In the genomic region with DNA sequence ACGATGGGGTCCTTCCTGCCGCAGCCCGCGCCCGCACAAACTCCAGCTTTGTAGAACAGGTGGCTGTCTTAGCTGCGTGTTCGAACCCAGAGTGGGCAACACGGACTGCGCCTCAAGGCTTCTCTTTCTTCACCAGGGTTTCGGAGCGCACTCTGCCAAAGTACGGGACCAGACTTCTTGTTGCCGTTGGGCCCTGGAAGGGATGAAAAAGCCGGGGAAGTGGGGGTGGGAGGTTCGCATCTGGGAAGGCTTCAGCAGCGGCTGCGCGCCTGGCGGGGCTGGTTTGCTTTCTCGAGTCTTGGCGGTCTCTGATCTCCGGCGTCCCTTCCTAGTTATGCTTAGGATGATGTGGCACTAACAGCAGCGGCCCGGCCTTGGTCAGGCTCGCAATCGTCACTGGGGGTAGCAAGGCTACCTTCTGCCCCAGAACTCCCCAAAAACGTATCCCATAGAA, we compare ENCODE assay signal across 9 cellular contexts. TPM values are rescaled to one million over a fixed set of nuclear protein-coding genes. Genes with fewer than 3 reads are reported as not detected.
DNase-seq lines count a peak whose midpoint lies in the region; ATAC-seq, FAIRE-seq and TF ChIP-seq lines count a peak whose summit lies in the region.
"Had no signal": no experiment of that assay in that cellular context is flagged by ENCODE, and none has a peak within 500 bp of the region (broad histone marks: within the 10 kb centered on the region; RNA-seq: fewer than 3 reads in every experiment).

No MANE protein-coding gene starts in this region.

- DNase-seq in GM03348 (ENCODE audit: low spot score), result peak; percentile 17
- DNase-seq in Jurkat, Clone E6-1 (ENCODE audit: low read depth, low spot score), result no peak
- no peak for DNase-seq in coronary artery (ENCODE audit: low spot score)
- DNase-seq in mesendoderm, result peak; percentile 19
- DNase-seq in aorta, result peak; percentile 58 to 84
- no peak for DNase-seq in D721Med (ENCODE audit: insufficient read length, low spot score)
- DNase-seq in epidermal melanocyte (ENCODE audit: insufficient read length, low spot score), result no peak

- H4K8ac ChIP-seq in mesendoderm (ENCODE audit: low read depth, low read length), result no peak overlapping the region

- H3K27ac ChIP-seq in coronary artery, result peak overlapping the region; percentile 83 to 84
- H3K27ac ChIP-seq in mesendoderm (ENCODE audit: low read depth, low read length), result no peak overlapping the region
- H3K27ac ChIP-seq in aorta (ENCODE audit: low read depth in 1 of 2, low read length in 2 of 2), result peak overlapping the region; percentile 6 to 86

- WGBS in mesendoderm (ENCODE audit: extremely low coverage, insufficient coverage, low lambda C conversion rate), result no CpG with 5 or more reads among the region's 28 CpGs
- WGBS in aorta, 2 donors, result 0 to 1% methylated on average over 28 of the region's 28 CpGs

- H2AK5ac ChIP-seq in mesendoderm (ENCODE audit: low read length), result no peak overlapping the region

- peak overlapping the region; percentile 22 for H3K56ac ChIP-seq in mesendoderm (ENCODE audit: low read length)

- H3K4me3 ChIP-seq in Jurkat, Clone E6-1 (ENCODE audit: low read length), result peak overlapping the region; percentile 49
- peak overlapping the region; percentile 73 for H3K4me3 ChIP-seq in coronary artery
- no peak overlapping the region for H3K4me3 ChIP-seq in mesendoderm (ENCODE audit: low read length)
- peak overlapping the region; percentile 85 to 93 for H3K4me3 ChIP-seq in aorta (ENCODE audit: low read length in 2 of 2)
- H3K4me3 ChIP-seq: K562 had no signal

- H3K4me2 ChIP-seq in mesendoderm (ENCODE audit: low read length), result peak overlapping the region; percentile 92

- no peaks in the 10 kb centered on the region for H3K79me2 ChIP-seq in mesendoderm (ENCODE audit: control insufficient read depth, insufficient read depth, low read length)

- no peak overlapping the region for H4K5ac ChIP-seq in mesendoderm (ENCODE audit: low read length)

- H3K79me1 ChIP-seq in mesendoderm (ENCODE audit: low read length), result no peaks in the 10 kb centered on the region

- H3K9me3 ChIP-seq in aorta (ENCODE audit: control insufficient read depth, low read length), result no peaks in the 10 kb centered on the region

- no peak overlapping the region for H2BK15ac ChIP-seq in mesendoderm (replicated peaks; ENCODE audit: low read depth)

- H3K9ac ChIP-seq in mesendoderm (ENCODE audit: low read length), result no peak overlapping the region

- no peak for FAIRE-seq in D721Med (lab: Jason Lieb, UNC)
- FAIRE-seq: K562 had no signal

- H3K23ac ChIP-seq in mesendoderm (ENCODE audit: low read length), result no peak overlapping the region

- ATAC-seq in aorta (ENCODE audit: low FRiP score) (peak; percentile 63), HG02571 (IDR thresholded peaks at IDR 0.05; ENCODE audit: unreplicated experiment) (no peak)

- intact Hi-C loops in aorta (cut with DNase I), result loop anchor here (2.0 to 10.0 kb wide), 7 partner anchors 56 to 559 kb away; no protein-coding TSS in a partner anchor

- no peak overlapping the region for H2BK5ac ChIP-seq in mesendoderm (ENCODE audit: low read length)

- no peak overlapping the region for H3K4ac ChIP-seq in mesendoderm (ENCODE audit: low read depth, low read length)

- no peak for TF ChIP-seq CTCF in coronary artery (IDR thresholded peaks at IDR 0.05)
- no peak for TF ChIP-seq CTCF in D721Med (IDR thresholded peaks at IDR 0.05; ENCODE audit: insufficient read depth, missing control alignments)

- H3K27me3 ChIP-seq in mesendoderm (ENCODE audit: insufficient read depth, low read length, poor library complexity) (peaks cover 20% of the 10 kb centered on the region), aorta (ENCODE audit: control insufficient read depth in 1 of 2, insufficient read depth in 2 of 2, low read length in 1 of 2) (no peaks in the 10 kb centered on the region)

- H2BK120ac ChIP-seq in mesendoderm (ENCODE audit: low read depth, low read length), result no peak overlapping the region

- no peaks in the 10 kb centered on the region for H3K36me3 ChIP-seq in mesendoderm (ENCODE audit: control insufficient read depth, insufficient read depth, low read length)
- H3K36me3 ChIP-seq in aorta (ENCODE audit: control insufficient read depth in 1 of 2, insufficient read depth in 2 of 2, low read length in 1 of 2), result no peaks in the 10 kb centered on the region

- H3K4me1 ChIP-seq in mesendoderm (ENCODE audit: control insufficient read depth, low read depth, low read length) (no peaks in the 10 kb centered on the region), aorta (ENCODE audit: control insufficient read depth in 1 of 2, insufficient read depth in 2 of 2, low read length in 2 of 2) (peaks cover 0 to 5% of the 10 kb centered on the region in 2 donors)

- H3K18ac ChIP-seq in mesendoderm (ENCODE audit: low read length), result no peak overlapping the region

RNA-seq across cellular contexts. Expression of gene PARM1, which starts 0.7 kb away (rescaled TPM):
- 4.4 TPM for polyA plus RNA-seq in Jurkat, Clone E6-1 (2012; ENCODE audit: insufficient read depth, insufficient read length)
- polyA plus RNA-seq in mesendoderm (2013, experiment 1 of 2), result 2.4 TPM
- 2.7 TPM for polyA plus RNA-seq in mesendoderm (2013, experiment 2 of 2)
- 100 to 1,000 TPM in 1 of 2 donors, 10 to 100 TPM in 1; 48.5 to 202 TPM for total RNA-seq in aorta
- 100 to 1,000 TPM in 1 of 2 donors, 10 to 100 TPM in 1; 42.6 to 112 TPM for polyA plus RNA-seq in aorta
- polyA plus RNA-seq: K562 had no signal

Comparison
In these comparisons a context has a peak if more than half of its experiments do, and no peak if none do; other contexts are left out.
1. DNase-seq: peak in GM03348 (single experiment), mesendoderm (single experiment) and aorta (2 of 2); none in Jurkat, Clone E6-1 (single experiment), coronary artery (single experiment), D721Med (single experiment) and epidermal melanocyte (single experiment).